ENCODE assay signal across 11 cellular contexts in the genomic region with DNA sequence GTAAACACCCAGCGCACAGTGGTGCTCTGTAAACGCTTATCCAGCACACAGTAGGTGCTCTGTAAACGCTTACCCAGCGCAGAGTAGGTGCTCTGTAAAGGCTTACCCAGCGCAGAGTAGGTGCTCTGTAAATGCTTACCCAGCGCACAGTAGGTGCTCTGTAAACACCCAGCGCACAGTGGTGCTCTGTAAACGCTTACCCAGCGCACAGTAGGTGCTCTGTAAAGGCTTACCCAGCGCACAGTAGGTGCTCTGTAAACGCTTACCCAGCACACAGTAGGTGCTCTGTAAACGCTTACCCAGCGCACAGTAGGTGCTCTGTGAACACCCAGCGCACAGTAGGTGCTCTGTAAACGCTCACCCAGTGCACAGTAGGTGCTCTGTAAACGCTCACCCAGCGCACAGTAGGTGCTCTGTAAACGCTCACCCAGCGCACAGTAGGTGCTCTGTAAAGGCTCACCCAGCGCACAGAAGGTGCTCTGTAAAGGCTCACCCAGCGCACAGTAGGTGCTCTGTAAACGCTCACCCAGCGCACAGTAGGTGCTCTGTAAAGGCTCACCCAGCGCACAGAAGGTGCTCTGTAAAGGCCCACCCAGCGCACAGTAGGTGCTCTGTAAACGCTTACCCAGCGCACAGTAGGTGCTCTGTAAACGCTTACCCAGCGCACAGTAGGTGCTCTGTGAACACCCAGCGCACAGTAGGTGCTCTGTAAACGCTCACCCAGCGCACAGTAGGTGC. TPM values are rescaled to one million over a fixed set of nuclear protein-coding genes. Genes with fewer than 3 reads are reported as not detected.
"Had no signal": no experiment of that assay in that cellular context is flagged by ENCODE, and none has a peak within 500 bp of the region (broad histone marks: within the 10 kb centered on the region; RNA-seq: fewer than 3 reads in every experiment).

No MANE protein-coding gene starts in this region.

RNA-seq across cellular contexts. Expression of gene SLC22A31, which starts 14.3 kb away (rescaled TPM):
- total RNA-seq: activated CD8-positive, alpha-beta memory T cell treated with anti-CD3 and anti-CD28 coated beads for 36 hours; activated CD8-positive, alpha-beta T cell treated with anti-CD3 and anti-CD28 coated beads, Interleukin-2, amount 10 ng/mL, durations not matched to agents 7 days and 5 days; cardiac septum; epithelial cell of proximal tubule; foreskin keratinocyte; gastrocnemius medialis; heart left ventricle had no signal

RNA-seq across cellular contexts. Expression of gene CDH15, which starts 14.5 kb away (rescaled TPM):
- total RNA-seq: activated CD4-positive, alpha-beta memory T cell treated with anti-CD3 and anti-CD28 coated beads for 36 hours; activated CD8-positive, alpha-beta memory T cell treated with anti-CD3 and anti-CD28 coated beads for 36 hours; activated CD8-positive, alpha-beta T cell treated with anti-CD3 and anti-CD28 coated beads, Interleukin-2, amount 10 ng/mL, durations not matched to agents 7 days and 5 days; activated T-cell treated with anti-CD3 and anti-CD28 coated beads, Interleukin-2, amount 50 U/mL, for 72 hours; epithelial cell of proximal tubule; foreskin keratinocyte; T-helper 1 cell treated with Interleukin-12 subunit alpha and Interleukin-12 subunit beta and Interleukin-4 antibody, amounts not matched to agents 30 ng/mL and 1 ng/mL, for 36 hours; T-helper 2 cell treated with Interferon-gamma antibody and Interleukin-4, amounts not matched to agents 100 ng/mL and 5 ng/mL, for 36 hours had no signal
